ENCODE assay signal across 12 cellular contexts in the genomic region with DNA sequence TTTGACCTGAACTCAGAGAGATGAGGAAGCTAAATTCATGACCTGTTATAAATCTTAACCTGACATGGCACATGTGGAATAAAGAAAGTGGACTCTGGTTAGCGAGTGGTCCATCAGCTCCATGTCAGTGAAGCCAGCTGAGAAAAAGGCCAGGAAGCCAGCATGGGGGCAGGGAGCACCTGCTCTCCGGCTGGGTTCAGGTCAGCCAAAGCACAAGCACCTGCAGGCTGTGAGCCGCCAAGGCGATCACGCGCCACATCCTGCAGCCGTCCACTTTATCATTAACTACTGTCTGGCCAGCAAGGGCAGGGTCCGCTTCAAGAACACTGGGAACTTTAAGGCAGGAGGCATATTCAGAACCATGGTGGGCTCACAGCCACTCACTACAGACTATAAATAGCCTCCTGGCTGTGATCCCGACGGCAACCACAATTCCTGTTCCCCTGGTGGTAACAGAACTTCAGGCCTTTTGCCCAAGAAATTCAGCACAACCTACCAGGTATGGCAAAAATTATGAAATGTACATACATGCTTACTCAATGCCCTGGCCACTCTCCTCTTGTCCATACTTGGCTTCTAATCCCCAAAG. TPM values are rescaled to one million over a fixed set of nuclear protein-coding genes. Genes with fewer than 3 reads are reported as not detected.
DNase-seq lines count a peak whose midpoint lies in the region; ATAC-seq and TF ChIP-seq lines count a peak whose summit lies in the region.
"Had no signal": no experiment of that assay in that cellular context is flagged by ENCODE, and none has a peak within 500 bp of the region (broad histone marks: within the 10 kb centered on the region; RNA-seq: fewer than 3 reads in every experiment).

No MANE protein-coding gene starts in this region.

- WGBS in ovary, 3 donors: 29 to 41% (median 36%) methylated on average over 10 of the region's 10 CpGs

- H3K27ac ChIP-seq in GM23338 (ENCODE audit: low read depth) (no peak overlapping the region), RWPE1 (peak overlapping the region; percentile 27; the same call in 1 of the 2 replicates), cardiac muscle cell (peak overlapping the region; percentile 78), ovary (peak overlapping the region in 1 of 2 donors; percentile 9)
- H3K27ac ChIP-seq: BLaER1 had no signal

- H3K36me3 ChIP-seq in GM23338 (ENCODE audit: insufficient read depth) (no peaks in the 10 kb centered on the region), cardiac muscle cell (no peaks in the 10 kb centered on the region), ovary (no peaks in the 10 kb centered on the region)
- H3K36me3 ChIP-seq: BLaER1 had no signal

- H3K4me2 ChIP-seq in GM23338: 0 out of 2 replicates have a peak overlapping the region, but pooled peaks have one; percentile 33
- H3K4me2 ChIP-seq: BLaER1 had no signal

- H3K4me3 Mint-ChIP-seq in GM23338: no peak overlapping the region
- H3K4me3 Mint-ChIP-seq: activated CD4-positive, alpha-beta T cell treated with anti-CD3 and anti-CD28 coated beads, Interleukin-2, amount 10 ng/mL, durations not matched to agents 24 days and 14 days had no signal

- CTCF ChIA-PET in RWPE1 (lab: Yijun Ruan, JAX): no interaction called here

- H3K4me1 ChIP-seq in GM23338 (ENCODE audit: insufficient read depth) (peaks cover 64% of the 10 kb centered on the region), cardiac muscle cell (ENCODE audit: low read depth) (peaks cover 42% of the 10 kb centered on the region), ovary (ENCODE audit: insufficient read depth) (peaks cover 18% of the 10 kb centered on the region)

- no peaks in the 10 kb centered on the region for H3K27me3 ChIP-seq in GM23338 (ENCODE audit: insufficient read depth)
- H3K27me3 ChIP-seq in cardiac muscle cell: no peaks in the 10 kb centered on the region
- H3K27me3 ChIP-seq in ovary: no peaks in the 10 kb centered on the region
- H3K27me3 ChIP-seq: BLaER1 had no signal

- H3K4me3 ChIP-seq in GM23338 (no peak overlapping the region), cardiac muscle cell (no peak overlapping the region), ovary (no peak overlapping the region)
- H3K4me3 ChIP-seq: BLaER1 had no signal

- intact Hi-C loops in ovary (cut with DNase I): no loop called here

- no peak for TF ChIP-seq POLR2A in ovary (IDR thresholded peaks at IDR 0.05)

- no peak overlapping the region for H2AFZ ChIP-seq in GM23338

- H3K27me3 Mint-ChIP-seq in GM23338 (ENCODE audit: insufficient read depth, low read depth, poor library complexity): peaks cover 10% of the 10 kb centered on the region
- H3K27me3 Mint-ChIP-seq: activated CD4-positive, alpha-beta T cell treated with anti-CD3 and anti-CD28 coated beads, Interleukin-2, amount 10 ng/mL, durations not matched to agents 24 days and 14 days had no signal

- no peak for ATAC-seq in GM23338
- ATAC-seq in GM19351 (IDR thresholded peaks at IDR 0.05; ENCODE audit: unreplicated experiment): no peak
- no peak for ATAC-seq in HG02678 (IDR thresholded peaks at IDR 0.05; ENCODE audit: unreplicated experiment)
- ATAC-seq in GM18907 (IDR thresholded peaks at IDR 0.05; ENCODE audit: unreplicated experiment): no peak

- POLR2A ChIA-PET in RWPE1 (lab: Yijun Ruan, JAX; ENCODE audit: low non-redundant PET): no interaction called here

- H3F3A ChIP-seq in GM23338 (replicated peaks; ENCODE audit: low read depth): 0 out of 2 replicates have a peak, but pooled peaks cover 3% of the 10 kb centered on the region

- no peaks in the 10 kb centered on the region for H3K36me3 Mint-ChIP-seq in GM23338 (ENCODE audit: low read depth)

- DNase-seq in GM23338 (ENCODE audit: low spot score) (no peak), RWPE1 (ENCODE audit: low spot score) (no peak), cardiac muscle cell (ENCODE audit: low read depth in 1 of 2, low spot score in 1 of 2) (peak; percentile 64 to 69), ovary (peak; percentile 34 to 60 (median 57)), H4 (ENCODE audit: low spot score) (no peak)
- DNase-seq: activated CD4-positive, alpha-beta T cell treated with anti-CD3 and anti-CD28 coated beads, Interleukin-2, amount 10 ng/mL, durations not matched to agents 24 days and 14 days; foreskin fibroblast; MV-4-11 had no signal

- no peak; a peak in 1 of 4 replicates for TF ChIP-seq CTCF in GM23338 (conservative IDR thresholded peaks at IDR 0.05; ENCODE audit: low read depth in 2 of 2)
- TF ChIP-seq CTCF in RWPE1 (conservative IDR thresholded peaks at IDR 0.05; ENCODE audit: low read depth): no peak
- TF ChIP-seq CTCF in cardiac muscle cell (IDR thresholded peaks at IDR 0.05; ENCODE audit: low read depth, low read length): peak; percentile 12
- TF ChIP-seq CTCF in ovary (IDR thresholded peaks at IDR 0.05): peak in 1 of 3 donors; percentile 13

- H3K27ac Mint-ChIP-seq in GM23338: no peak overlapping the region
- H3K27ac Mint-ChIP-seq: activated CD4-positive, alpha-beta T cell treated with anti-CD3 and anti-CD28 coated beads, Interleukin-2, amount 10 ng/mL, durations not matched to agents 24 days and 14 days had no signal

- H4K20me1 ChIP-seq in GM23338 (replicated peaks; ENCODE audit: insufficient read depth): peaks cover 6% of the 10 kb centered on the region; the same call in 1 of the 2 replicates
- H4K20me1 ChIP-seq: BLaER1 had no signal

- H3K9me3 Mint-ChIP-seq in GM23338: no peaks in the 10 kb centered on the region
- H3K9me3 Mint-ChIP-seq: activated CD4-positive, alpha-beta T cell treated with anti-CD3 and anti-CD28 coated beads, Interleukin-2, amount 10 ng/mL, durations not matched to agents 24 days and 14 days had no signal

- H3K9me2 ChIP-seq in GM23338 (ENCODE audit: insufficient read depth): no peaks in the 10 kb centered on the region

- TF ChIP-seq EP300 in ovary (IDR thresholded peaks at IDR 0.05): no peak

- H3K79me2 ChIP-seq in GM23338 (replicated peaks; ENCODE audit: insufficient read depth): peaks cover 74% of the 10 kb centered on the region

- H3K9me3 ChIP-seq in cardiac muscle cell (ENCODE audit: low read depth) (no peaks in the 10 kb centered on the region), ovary (no peaks in the 10 kb centered on the region)
- H3K9me3 ChIP-seq: BLaER1 had no signal

- H3K4me1 Mint-ChIP-seq in GM23338: peaks cover 67% of the 10 kb centered on the region

TF ChIP-seq in GM23338, 12 proteins besides CTCF, POLR2A, EP300 and RAD21:
- no peak for TF ChIP-seq POLR2AphosphoS5 (IDR thresholded peaks at IDR 0.05; ENCODE audit: low read depth)
- TF ChIP-seq EZH2phosphoT487 (IDR thresholded peaks at IDR 0.05; ENCODE audit: unreplicated experiment): no peak
- no peak for TF ChIP-seq ZNF114 (CRISPR knock-in tag; IDR thresholded peaks at IDR 0.05)
- TF ChIP-seq STAT1 (IDR thresholded peaks at IDR 0.05; ENCODE audit: unreplicated experiment): no peak
- no peak for TF ChIP-seq ETS1 (IDR thresholded peaks at IDR 0.05)
- TF ChIP-seq JUNB (IDR thresholded peaks at IDR 0.05; ENCODE audit: unreplicated experiment): no peak
- no peak for TF ChIP-seq EZH2 (IDR thresholded peaks at IDR 0.05; ENCODE audit: low read depth, unreplicated experiment)

RNA-seq across cellular contexts. Expression of gene ACVR1, which starts 35.5 kb away (rescaled TPM):
- total RNA-seq in GM23338 (2014; rRNA removed; shearing (Covaris generic)): 20.0 and 21.5 TPM in 2 replicates
- polyA plus RNA-seq in GM23338 (2016; fragmentation: Nextera tagmentation; extraction: Ambion mirVana): 8.9 and 9.2 TPM in 2 replicates
- total RNA-seq in cardiac muscle cell: 6.1 and 7.5 TPM in 2 replicates
- 9.0 and 12.9 TPM in 2 replicates for polyA plus RNA-seq in cardiac muscle cell
- total RNA-seq in ovary: 10 to 100 TPM; 23.4 to 49.5 (median 30.4) TPM
- 10 to 100 TPM; 23.4 to 51.2 TPM for polyA plus RNA-seq in ovary
- total RNA-seq in H4 (2014; rRNA removed; shearing (Covaris generic)): 19.2 and 20.2 TPM in 2 replicates

Comparison
In these comparisons a context has a peak if more than half of its experiments do, and no peak if none do; other contexts are left out.
1. DNase-seq: peak in cardiac muscle cell (2 of 2) and ovary (5 of 5); none in GM23338 (single experiment), RWPE1 (single experiment) and H4 (single experiment).